1 cellular context compared by ENCODE assay signal in the genomic region with DNA sequence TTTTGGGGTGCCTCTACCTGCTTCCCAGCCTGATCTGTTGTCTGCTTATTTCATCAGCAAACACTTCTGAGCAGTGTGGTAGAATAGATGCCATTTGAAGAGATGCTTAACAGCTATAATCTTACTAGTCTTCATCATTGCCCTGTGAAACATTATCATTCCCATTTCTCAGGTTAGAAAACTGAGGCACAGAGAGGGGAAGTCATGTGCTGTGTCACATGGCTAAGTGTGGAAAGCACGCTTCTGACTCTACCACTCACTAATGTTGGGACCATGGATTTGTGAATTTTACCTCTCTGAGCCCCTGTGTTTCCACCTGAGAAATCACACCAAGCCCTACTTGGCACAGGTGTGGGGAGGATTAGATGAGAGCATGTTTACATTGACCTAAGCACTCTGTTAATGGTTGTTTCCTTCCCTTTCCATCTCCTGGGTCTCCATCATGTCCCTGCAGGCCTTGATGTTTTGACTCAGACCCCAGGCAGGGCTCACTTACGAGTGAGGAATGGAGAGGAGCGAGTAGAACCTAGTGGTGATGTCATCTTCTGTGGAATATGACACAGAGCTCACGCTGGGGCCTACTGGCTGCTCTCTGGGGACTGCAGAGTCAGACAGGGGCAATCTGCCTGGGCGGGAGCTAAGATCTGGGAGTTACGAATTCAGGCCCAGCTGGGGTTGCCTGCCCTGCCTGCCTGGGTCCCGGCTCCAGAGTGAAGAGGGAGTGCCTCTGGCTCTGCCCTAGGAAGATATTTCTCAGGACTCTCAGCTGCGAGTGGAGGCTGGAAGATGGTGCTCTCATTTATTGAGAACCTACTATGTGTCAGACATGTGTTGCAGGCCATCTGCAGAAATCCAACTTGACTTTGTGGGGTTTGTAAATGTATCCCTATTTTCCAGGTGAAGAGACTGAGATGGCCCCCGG.
TF ChIP-seq lines count a peak whose summit lies in the region.

No MANE protein-coding gene starts in this region.

TF ChIP-seq in HEK293, 187 proteins besides CTCF, POLR2A, EP300 and RAD21 (continued from another document):
- peak; percentile 17; the same call in 1 of the 2 replicates for TF ChIP-seq SP2 (tag by site-specific recombination; IDR thresholded peaks at IDR 0.05)
- no peak for TF ChIP-seq ZNF157 (tag by site-specific recombination; IDR thresholded peaks at IDR 0.05)
- TF ChIP-seq SP7 (tag by site-specific recombination; IDR thresholded peaks at IDR 0.05): peak; percentile 76; the same call in 1 of the 2 replicates
- peak; percentile 76 for TF ChIP-seq ZEB2 (tag by site-specific recombination; IDR thresholded peaks at IDR 0.05)
- TF ChIP-seq ZNF394 (tag by site-specific recombination; IDR thresholded peaks at IDR 0.05; ENCODE audit: borderline replicate concordance): no peak
- no peak for TF ChIP-seq SETDB1 (IDR thresholded peaks at IDR 0.05; ENCODE audit: insufficient read length, low read length)
- TF ChIP-seq, protein P1, sequence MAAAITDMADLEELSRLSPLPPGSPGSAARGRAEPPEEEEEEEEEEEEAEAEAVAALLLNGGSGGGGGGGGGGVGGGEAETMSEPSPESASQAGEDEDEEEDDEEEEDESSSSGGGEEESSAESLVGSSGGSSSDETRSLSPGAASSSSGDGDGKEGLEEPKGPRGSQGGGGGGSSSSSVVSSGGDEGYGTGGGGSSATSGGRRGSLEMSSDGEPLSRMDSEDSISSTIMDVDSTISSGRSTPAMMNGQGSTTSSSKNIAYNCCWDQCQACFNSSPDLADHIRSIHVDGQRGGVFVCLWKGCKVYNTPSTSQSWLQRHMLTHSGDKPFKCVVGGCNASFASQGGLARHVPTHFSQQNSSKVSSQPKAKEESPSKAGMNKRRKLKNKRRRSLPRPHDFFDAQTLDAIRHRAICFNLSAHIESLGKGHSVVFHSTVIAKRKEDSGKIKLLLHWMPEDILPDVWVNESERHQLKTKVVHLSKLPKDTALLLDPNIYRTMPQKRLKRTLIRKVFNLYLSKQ (tag by site-specific recombination; IDR thresholded peaks at IDR 0.05; ENCODE audit: borderline replicate concordance): no peak
- no peak for TF ChIP-seq ZNF221 (tag by site-specific recombination; IDR thresholded peaks at IDR 0.05; ENCODE audit: borderline replicate concordance)
- no peak for TF ChIP-seq ZNF776 (tag by site-specific recombination; IDR thresholded peaks at IDR 0.05; ENCODE audit: borderline replicate concordance)
- TF ChIP-seq SP3 (tag by site-specific recombination; IDR thresholded peaks at IDR 0.05): no peak
- TF ChIP-seq ZNF701 (tag by site-specific recombination; IDR thresholded peaks at IDR 0.05): no peak
- TF ChIP-seq MZF1 (tag by site-specific recombination; IDR thresholded peaks at IDR 0.05; ENCODE audit: borderline replicate concordance): no peak
- TF ChIP-seq KLF9 (tag by site-specific recombination; IDR thresholded peaks at IDR 0.05; ENCODE audit: low read depth): no peak
- no peak for TF ChIP-seq ZNF133 (tag by site-specific recombination; IDR thresholded peaks at IDR 0.05)
- no peak for TF ChIP-seq ZNF555 (tag by site-specific recombination; conservative IDR thresholded peaks at IDR 0.05)
- TF ChIP-seq, protein P2, sequence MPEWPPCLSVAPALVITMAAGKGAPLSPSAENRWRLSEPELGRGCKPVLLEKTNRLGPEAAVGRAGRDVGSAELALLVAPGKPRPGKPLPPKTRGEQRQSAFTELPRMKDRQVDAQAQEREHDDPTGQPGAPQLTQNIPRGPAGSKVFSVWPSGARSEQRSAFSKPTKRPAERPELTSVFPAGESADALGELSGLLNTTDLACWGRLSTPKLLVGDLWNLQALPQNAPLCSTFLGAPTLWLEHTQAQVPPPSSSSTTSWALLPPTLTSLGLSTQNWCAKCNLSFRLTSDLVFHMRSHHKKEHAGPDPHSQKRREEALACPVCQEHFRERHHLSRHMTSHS (tag by site-specific recombination; IDR thresholded peaks at IDR 0.05): no peak
- TF ChIP-seq, protein P3, sequence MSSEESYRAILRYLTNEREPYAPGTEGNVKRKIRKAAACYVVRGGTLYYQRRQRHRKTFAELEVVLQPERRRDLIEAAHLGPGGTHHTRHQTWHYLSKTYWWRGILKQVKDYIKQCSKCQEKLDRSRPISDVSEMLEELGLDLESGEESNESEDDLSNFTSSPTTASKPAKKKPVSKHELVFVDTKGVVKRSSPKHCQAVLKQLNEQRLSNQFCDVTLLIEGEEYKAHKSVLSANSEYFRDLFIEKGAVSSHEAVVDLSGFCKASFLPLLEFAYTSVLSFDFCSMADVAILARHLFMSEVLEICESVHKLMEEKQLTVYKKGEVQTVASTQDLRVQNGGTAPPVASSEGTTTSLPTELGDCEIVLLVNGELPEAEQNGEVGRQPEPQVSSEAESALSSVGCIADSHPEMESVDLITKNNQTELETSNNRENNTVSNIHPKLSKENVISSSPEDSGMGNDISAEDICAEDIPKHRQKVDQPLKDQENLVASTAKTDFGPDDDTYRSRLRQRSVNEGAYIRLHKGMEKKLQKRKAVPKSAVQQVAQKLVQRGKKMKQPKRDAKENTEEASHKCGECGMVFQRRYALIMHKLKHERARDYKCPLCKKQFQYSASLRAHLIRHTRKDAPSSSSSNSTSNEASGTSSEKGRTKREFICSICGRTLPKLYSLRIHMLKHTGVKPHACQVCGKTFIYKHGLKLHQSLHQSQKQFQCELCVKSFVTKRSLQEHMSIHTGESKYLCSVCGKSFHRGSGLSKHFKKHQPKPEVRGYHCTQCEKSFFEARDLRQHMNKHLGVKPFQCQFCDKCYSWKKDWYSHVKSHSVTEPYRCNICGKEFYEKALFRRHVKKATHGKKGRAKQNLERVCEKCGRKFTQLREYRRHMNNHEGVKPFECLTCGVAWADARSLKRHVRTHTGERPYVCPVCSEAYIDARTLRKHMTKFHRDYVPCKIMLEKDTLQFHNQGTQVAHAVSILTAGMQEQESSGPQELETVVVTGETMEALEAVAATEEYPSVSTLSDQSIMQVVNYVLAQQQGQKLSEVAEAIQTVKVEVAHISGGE (tag by site-specific recombination; conservative IDR thresholded peaks at IDR 0.05; ENCODE audit: low read depth): no peak
- no peak; the same call in 1 of the 2 replicates for TF ChIP-seq ZNF660 (tag by site-specific recombination; IDR thresholded peaks at IDR 0.05)
- TF ChIP-seq ZNF174 (tag by site-specific recombination; IDR thresholded peaks at IDR 0.05): no peak
- no peak for TF ChIP-seq ZNF184 (tag by site-specific recombination; IDR thresholded peaks at IDR 0.05)
- no peak for TF ChIP-seq ZNF785 (tag by site-specific recombination; IDR thresholded peaks at IDR 0.05)
- TF ChIP-seq GLI2 (tag by site-specific recombination; IDR thresholded peaks at IDR 0.05; ENCODE audit: borderline replicate concordance, low read depth): no peak
- TF ChIP-seq, protein P4, sequence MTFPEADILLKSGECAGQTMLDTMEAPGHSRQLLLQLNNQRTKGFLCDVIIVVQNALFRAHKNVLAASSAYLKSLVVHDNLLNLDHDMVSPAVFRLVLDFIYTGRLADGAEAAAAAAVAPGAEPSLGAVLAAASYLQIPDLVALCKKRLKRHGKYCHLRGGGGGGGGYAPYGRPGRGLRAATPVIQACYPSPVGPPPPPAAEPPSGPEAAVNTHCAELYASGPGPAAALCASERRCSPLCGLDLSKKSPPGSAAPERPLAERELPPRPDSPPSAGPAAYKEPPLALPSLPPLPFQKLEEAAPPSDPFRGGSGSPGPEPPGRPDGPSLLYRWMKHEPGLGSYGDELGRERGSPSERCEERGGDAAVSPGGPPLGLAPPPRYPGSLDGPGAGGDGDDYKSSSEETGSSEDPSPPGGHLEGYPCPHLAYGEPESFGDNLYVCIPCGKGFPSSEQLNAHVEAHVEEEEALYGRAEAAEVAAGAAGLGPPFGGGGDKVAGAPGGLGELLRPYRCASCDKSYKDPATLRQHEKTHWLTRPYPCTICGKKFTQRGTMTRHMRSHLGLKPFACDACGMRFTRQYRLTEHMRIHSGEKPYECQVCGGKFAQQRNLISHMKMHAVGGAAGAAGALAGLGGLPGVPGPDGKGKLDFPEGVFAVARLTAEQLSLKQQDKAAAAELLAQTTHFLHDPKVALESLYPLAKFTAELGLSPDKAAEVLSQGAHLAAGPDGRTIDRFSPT (tag by site-specific recombination; IDR thresholded peaks at IDR 0.05): peak; percentile 55; the same call in 1 of the 2 replicates
- TF ChIP-seq ZNF404 (tag by site-specific recombination; IDR thresholded peaks at IDR 0.05): no peak
- no peak for TF ChIP-seq YY2 (tag by site-specific recombination; IDR thresholded peaks at IDR 0.05)
